In genomic region chr18:62245699-62246098, GRCh38 we compare ENCODE assay signal across 20 cellular contexts. TPM values are rescaled to one million over a fixed set of nuclear protein-coding genes. Genes with fewer than 3 reads are reported as not detected.
DNase-seq lines count a peak whose midpoint lies in the region; ATAC-seq and TF ChIP-seq lines count a peak whose summit lies in the region.
"Had no signal": no experiment of that assay in that cellular context is flagged by ENCODE, and none has a peak within 500 bp of the region (broad histone marks: within the 10 kb centered on the region; RNA-seq: fewer than 3 reads in every experiment).

No MANE protein-coding gene starts in this region.

- H3K4me3 ChIP-seq in osteoblast (ENCODE audit: insufficient read depth, low read length) (no peak overlapping the region), left lung (no peak overlapping the region), OCI-LY7 (ENCODE audit: low read depth, low read length, poor library complexity, severe bottlenecking) (no peak overlapping the region)
- H3K4me3 ChIP-seq: prostate gland had no signal

- H3K4me1 ChIP-seq in osteoblast (ENCODE audit: insufficient read depth, low read length), result no peaks in the 10 kb centered on the region
- H3K4me1 ChIP-seq in left lung, result no peaks in the 10 kb centered on the region
- no peaks in the 10 kb centered on the region for H3K4me1 ChIP-seq in OCI-LY7 (ENCODE audit: insufficient read depth, low read length, poor library complexity, severe bottlenecking)
- H3K4me1 ChIP-seq: prostate gland had no signal

- intact Hi-C loops in left lung (cut with DNase I), result loop anchor here in 1 of 2 donors (10.0 kb wide), 1 partner anchor 61 kb away; the partner anchor contains the start of genes PIGN and RELCH
- intact Hi-C loops in OCI-LY7 (cut with micrococcal nuclease; ENCODE audit: unreplicated experiment), result no loop called here

- H3K36me3 ChIP-seq in osteoblast (ENCODE audit: insufficient read depth, low read length) (peaks cover 4% of the 10 kb centered on the region), left lung (peaks cover 0 to 35% of the 10 kb centered on the region in 2 donors), OCI-LY7 (ENCODE audit: insufficient read depth, low read length) (peaks cover 10% of the 10 kb centered on the region; the same call in 1 of the 2 replicates)
- H3K36me3 ChIP-seq: prostate gland had no signal

- H3K27me3 ChIP-seq in osteoblast (ENCODE audit: insufficient read depth, low read length) (no peaks in the 10 kb centered on the region), left lung (no peaks in the 10 kb centered on the region)

- H3K9me3 ChIP-seq in osteoblast (ENCODE audit: low read depth, low read length) (no peaks in the 10 kb centered on the region), left lung (no peaks in the 10 kb centered on the region), OCI-LY7 (ENCODE audit: low read length) (no peaks in the 10 kb centered on the region)
- H3K9me3 ChIP-seq: prostate gland had no signal

- H3K4me3 Mint-ChIP-seq in HFFc6, result no peak overlapping the region
- H3K4me3 Mint-ChIP-seq: activated CD4-positive, alpha-beta T cell treated with anti-CD3 and anti-CD28 coated beads, Interleukin-2, amount 10 ng/mL, durations not matched to agents 24 days and 14 days; natural killer cell treated with Interleukin-12 subunit alpha and Interleukin-12 subunit beta and Interleukin-15 and Interleukin-18, amount 100 ng/mL, for 72 hours had no signal

- H3K27ac ChIP-seq in osteoblast (ENCODE audit: low read depth, low read length), result no peak overlapping the region
- no peak overlapping the region for H3K27ac ChIP-seq in left lung
- H3K27ac ChIP-seq in OCI-LY7 (ENCODE audit: low read depth, low read length, poor library complexity, severe bottlenecking), result no peak overlapping the region
- H3K27ac ChIP-seq: 22Rv1, prostate gland had no signal

- H3K36me3 Mint-ChIP-seq in HFFc6 (ENCODE audit: low read depth), result no peaks in the 10 kb centered on the region

- no peaks in the 10 kb centered on the region; the same call in 1 of the 2 replicates for H3K27me3 Mint-ChIP-seq in HFFc6 (ENCODE audit: insufficient read depth)
- H3K27me3 Mint-ChIP-seq: activated CD4-positive, alpha-beta T cell treated with anti-CD3 and anti-CD28 coated beads, Interleukin-2, amount 10 ng/mL, durations not matched to agents 24 days and 14 days; natural killer cell treated with Interleukin-12 subunit alpha and Interleukin-12 subunit beta and Interleukin-15 and Interleukin-18, amount 100 ng/mL, for 72 hours had no signal

- H3K9me3 Mint-ChIP-seq in HFFc6, result no peaks in the 10 kb centered on the region
- H3K9me3 Mint-ChIP-seq: activated CD4-positive, alpha-beta T cell treated with anti-CD3 and anti-CD28 coated beads, Interleukin-2, amount 10 ng/mL, durations not matched to agents 24 days and 14 days; natural killer cell treated with Interleukin-12 subunit alpha and Interleukin-12 subunit beta and Interleukin-15 and Interleukin-18, amount 100 ng/mL, for 72 hours had no signal

- POLR2A ChIA-PET in OCI-LY7 (lab: Charles Lee), result interaction anchor here (0.6 kb wide), 1 partner anchor 133 kb away, joined by 3 read pairs; no protein-coding TSS in a partner anchor

- H4K20me1 ChIP-seq in osteoblast (ENCODE audit: insufficient read depth, low read length) (no peaks in the 10 kb centered on the region), OCI-LY7 (ENCODE audit: insufficient read depth, low read length) (no peaks in the 10 kb centered on the region)

- H2AFZ ChIP-seq in osteoblast (ENCODE audit: low read length) (no peak overlapping the region), OCI-LY7 (ENCODE audit: low read length) (no peak overlapping the region)

- H3K79me2 ChIP-seq in osteoblast (ENCODE audit: insufficient read depth, low read length) (no peaks in the 10 kb centered on the region), OCI-LY7 (ENCODE audit: insufficient read depth, low read depth, low read length) (no peaks in the 10 kb centered on the region)

- TF ChIP-seq CTCF in HFFc6 (IDR thresholded peaks at IDR 0.05), result peak; percentile 32
- TF ChIP-seq CTCF in osteoblast (IDR thresholded peaks at IDR 0.05; ENCODE audit: extremely low read depth, low read depth, low read length), result peak; percentile 7
- TF ChIP-seq CTCF in left lung (IDR thresholded peaks at IDR 0.05), result no peak
- TF ChIP-seq CTCF in OCI-LY7 (conservative IDR thresholded peaks at IDR 0.05; ENCODE audit: low read length), result no peak

- ATAC-seq in SK-N-SH treated with all-trans-retinoic acid at 6 μM for 48 hours (peak; percentile 45; the same call in 1 of the 3 replicates), left lung (no peak), HG02981 (IDR thresholded peaks at IDR 0.05; ENCODE audit: unreplicated experiment) (no peak)
- ATAC-seq: esophagus mucosa; left cardiac atrium; natural killer cell treated with Interleukin-12 subunit alpha and Interleukin-12 subunit beta and Interleukin-15 and Interleukin-18, amount 100 ng/mL, for 72 hours had no signal

- H3K9me2 ChIP-seq in OCI-LY7 (ENCODE audit: insufficient read depth, low read length), result no peaks in the 10 kb centered on the region

- H3K4me2 ChIP-seq in osteoblast (ENCODE audit: insufficient read depth, low read length), result no peak overlapping the region
- no peak overlapping the region for H3K4me2 ChIP-seq in OCI-LY7 (ENCODE audit: low read length)

- H3K27ac Mint-ChIP-seq in HFFc6, result no peak overlapping the region
- H3K27ac Mint-ChIP-seq: activated CD4-positive, alpha-beta T cell treated with anti-CD3 and anti-CD28 coated beads, Interleukin-2, amount 10 ng/mL, durations not matched to agents 24 days and 14 days had no signal

- CTCF ChIA-PET in OCI-LY7 (lab: Charles Lee; ENCODE audit: unreplicated experiment), result no interaction called here

- H3K4me1 Mint-ChIP-seq in HFFc6 (ENCODE audit: low read depth), result no peaks in the 10 kb centered on the region
- H3K4me1 Mint-ChIP-seq: activated CD4-positive, alpha-beta T cell treated with anti-CD3 and anti-CD28 coated beads, Interleukin-2, amount 10 ng/mL, durations not matched to agents 24 days and 14 days had no signal

- no TSS peak for BruUV-seq in OCI-LY7 (replicated peaks; lab: Mats Ljungman, UMichigan)

- DNase-seq in DMS 273 (lab: John Stamatoyannopoulos, UW; ENCODE audit: unreplicated experiment) (peak; percentile 8), DMS 273 treated with DMSO at 0.1 percent for 48 hours (lab: John Stamatoyannopoulos, UW) (no peak), HFFc6 (no peak), osteoblast (ENCODE audit: insufficient read length, low spot score, missing footprints) (no peak), left lung (no peak), OCI-LY7 (ENCODE audit: low spot score) (no peak)
- DNase-seq: activated CD4-positive, alpha-beta T cell treated with anti-CD3 and anti-CD28 coated beads, Interleukin-2, amount 10 ng/mL, durations not matched to agents 24 days and 14 days; activated effector memory CD4-positive, alpha-beta T cell treated with Interleukin-2 at 50 U/mL for 16 hours; amniotic stem cell; left cardiac atrium; NCI-H146; NCI-H2227 treated with DMSO at 0.1 percent for 48 hours; Right ventricle myocardium superior; stimulated activated CD4-positive, alpha-beta T cell treated with anti-CD3 and anti-CD28 coated beads, Interleukin-4, amount 100 ng/mL, for 4 hours had no signal

TF ChIP-seq in SK-N-SH treated with all-trans-retinoic acid at 6 μM for 48 hours, 23 proteins besides CTCF, POLR2A, EP300 and RAD21:
- TF ChIP-seq BACH2 (CRISPR knock-in tag; IDR thresholded peaks at IDR 0.05; ENCODE audit: borderline replicate concordance), result no peak
- no peak for TF ChIP-seq OSR1 (CRISPR knock-in tag; IDR thresholded peaks at IDR 0.05)

RNA-seq across cellular contexts. Expression of gene RELCH, which starts 58.6 kb away (rescaled TPM):
- 10 to 100 TPM; 24.6 to 30.3 (median 26.6) TPM for total RNA-seq in HFFc6 (2021; fragmentation: NEBNext Ultra II Directional; extraction: Animal tissue kit (Norgen Biotek cat#: 25700))
- total RNA-seq in osteoblast (33.6 and 34.0 TPM in 2 replicates), left lung (10 to 100 TPM; 23.8 to 32.6 TPM), OCI-LY7 (2022) (21.2 and 21.9 TPM in 2 replicates)
- total RNA-seq in OCI-LY7 (2014; rRNA removed; shearing (Covaris generic)), result 12.3 and 23.1 TPM in 2 replicates

RNA-seq across cellular contexts. Expression of gene PIGN, which starts 58.8 kb away (rescaled TPM):
- total RNA-seq in HFFc6 (2021; fragmentation: NEBNext Ultra II Directional; extraction: Animal tissue kit (Norgen Biotek cat#: 25700)), result 10 to 100 TPM; 21.0 to 25.9 (median 24.7) TPM
- total RNA-seq in osteoblast (40.1 and 44.2 TPM in 2 replicates), left lung (10 to 100 TPM; 28.9 to 31.4 TPM), OCI-LY7 (2022) (21.6 and 23.7 TPM in 2 replicates)
- total RNA-seq in OCI-LY7 (2014; rRNA removed; shearing (Covaris generic)), result 9.9 and 10.9 TPM in 2 replicates

Comparison
In these comparisons a context has a peak if more than half of its experiments do, and no peak if none do; other contexts are left out.
1. CTCF ChIP-seq: peak in HFFc6 (single experiment) and osteoblast (single experiment); none in left lung (0 of 2) and OCI-LY7 (single experiment).